22 cellular contexts compared by ENCODE assay signal in genomic region chr15:27770086-27770607, GRCh38.
DNase-seq lines count a peak whose midpoint lies in the region; ATAC-seq, FAIRE-seq and TF ChIP-seq lines count a peak whose summit lies in the region.
"Had no signal": no experiment of that assay in that cellular context is flagged by ENCODE, and none has a peak within 500 bp of the region (broad histone marks: within the 10 kb centered on the region; RNA-seq: fewer than 3 reads in every experiment).

No MANE protein-coding gene starts in this region.

- H3K9me3 ChIP-seq in K562 (replicated peaks; ENCODE audit: control insufficient read depth, insufficient read depth, low read depth, low read length) (no peaks in the 10 kb centered on the region), testis (no peaks in the 10 kb centered on the region)
- H3K9me3 ChIP-seq: A549 had no signal

- peaks cover 0 to 3% of the 10 kb centered on the region in 2 experiments; a peak in 1 of 5 replicates for H3K4me1 ChIP-seq in K562 (replicated peaks in 1 of 2; ENCODE audit: control insufficient read depth in 2 of 2, insufficient read depth in 2 of 2, low read length in 2 of 2)
- no peaks in the 10 kb centered on the region for H3K4me1 ChIP-seq in testis
- H3K4me1 ChIP-seq: A549, Caco-2 had no signal

- H3K27ac Mint-ChIP-seq in activated CD4-positive, alpha-beta T cell treated with anti-CD3 and anti-CD28 coated beads, Interleukin-2, amount 10 ng/mL, durations not matched to agents 24 days and 14 days, result no peak overlapping the region
- H3K27ac Mint-ChIP-seq in stimulated activated effector memory CD8-positive, alpha-beta T cell treated with anti-CD3 and anti-CD28 coated beads, Interleukin-12 subunit alpha, Interleukin-12 subunit beta, amount 100 ng/mL, for 72 hours, result no peak overlapping the region
- H3K27ac Mint-ChIP-seq: CD4-positive, alpha-beta T cell; HFFc6 had no signal

- no peak for FAIRE-seq in K562 (lab: Jason Lieb, UNC)
- FAIRE-seq: A549, D721Med, GM12892, GM18507, H54, HTR-8/SVneo had no signal

- H3K9me3 Mint-ChIP-seq in activated CD4-positive, alpha-beta T cell treated with anti-CD3 and anti-CD28 coated beads, Interleukin-2, amount 10 ng/mL, durations not matched to agents 24 days and 14 days, result no peaks in the 10 kb centered on the region
- peaks cover 11% of the 10 kb centered on the region for H3K9me3 Mint-ChIP-seq in stimulated activated effector memory CD8-positive, alpha-beta T cell treated with anti-CD3 and anti-CD28 coated beads, Interleukin-12 subunit alpha, Interleukin-12 subunit beta, amount 100 ng/mL, for 72 hours

- H3K79me2 ChIP-seq in K562 (ENCODE audit: control insufficient read depth, insufficient read depth, low read length), result no peaks in the 10 kb centered on the region

- no peaks in the 10 kb centered on the region for H3K36me3 ChIP-seq in K562 (ENCODE audit: control insufficient read depth, insufficient read depth, low read length)
- no peaks in the 10 kb centered on the region for H3K36me3 ChIP-seq in testis (ENCODE audit: low read depth, missing control alignments)

- no peaks in the 10 kb centered on the region for H3K36me3 Mint-ChIP-seq in activated CD4-positive, alpha-beta T cell treated with anti-CD3 and anti-CD28 coated beads, Interleukin-2, amount 10 ng/mL, durations not matched to agents 24 days and 14 days (ENCODE audit: low read depth)
- no peaks in the 10 kb centered on the region for H3K36me3 Mint-ChIP-seq in stimulated activated effector memory CD8-positive, alpha-beta T cell treated with anti-CD3 and anti-CD28 coated beads, Interleukin-12 subunit alpha, Interleukin-12 subunit beta, amount 100 ng/mL, for 72 hours

- intact Hi-C loops in activated CD4-positive, alpha-beta T cell treated with anti-CD3 and anti-CD28 coated beads, Interleukin-2, amount 10 ng/mL, durations not matched to agents 24 days and 14 days (cut with micrococcal nuclease), result no loop called here
- intact Hi-C loops in K562 (cut with micrococcal nuclease) (no loop called here), testis (cut with DNase I; ENCODE audit: low total_unique reads) (no loop called here)

- ATAC-seq in K562, result peak; percentile 67; the same call in 2 of the 3 replicates
- ATAC-seq in stimulated activated effector memory CD8-positive, alpha-beta T cell treated with anti-CD3 and anti-CD28 coated beads, Interleukin-12 subunit alpha, Interleukin-12 subunit beta, amount 100 ng/mL, for 72 hours, result no peak
- ATAC-seq: A549, HCT116 had no signal

- no peaks in the 10 kb centered on the region for H3K27me3 Mint-ChIP-seq in activated CD4-positive, alpha-beta T cell treated with anti-CD3 and anti-CD28 coated beads, Interleukin-2, amount 10 ng/mL, durations not matched to agents 24 days and 14 days
- H3K27me3 Mint-ChIP-seq: CD4-positive, alpha-beta T cell had no signal

- H3K4me1 Mint-ChIP-seq in activated CD4-positive, alpha-beta T cell treated with anti-CD3 and anti-CD28 coated beads, Interleukin-2, amount 10 ng/mL, durations not matched to agents 24 days and 14 days, result no peaks in the 10 kb centered on the region
- H3K4me1 Mint-ChIP-seq in stimulated activated effector memory CD8-positive, alpha-beta T cell treated with anti-CD3 and anti-CD28 coated beads, Interleukin-12 subunit alpha, Interleukin-12 subunit beta, amount 100 ng/mL, for 72 hours, result no peaks in the 10 kb centered on the region

- TF ChIP-seq POLR2A in K562 (conservative IDR thresholded peaks at IDR 0.05), result no peak
- no peak for TF ChIP-seq POLR2A in testis (IDR thresholded peaks at IDR 0.05)

- H3K4me3 ChIP-seq in K562, result no peak overlapping the region
- peak overlapping the region; percentile 26 to 34 for H3K4me3 ChIP-seq in testis
- H3K4me3 ChIP-seq: A549, GM23248 had no signal

- no peak overlapping the region for H2AFZ ChIP-seq in K562 (ENCODE audit: low read depth, low read length)
- H2AFZ ChIP-seq: GM23248 had no signal

- POLR2A ChIA-PET in K562 (lab: Yijun Ruan, JAX), result no interaction called here

- TF ChIP-seq EP300 in K562 (IDR thresholded peaks at IDR 0.05; ENCODE audit: low read length), result no peak

- CTCF ChIA-PET in K562 (lab: Yijun Ruan, JAX; ENCODE audit: low intra/inter-chr PET ratio), result no interaction called here

- no peak overlapping the region for H3K4me3 Mint-ChIP-seq in activated CD4-positive, alpha-beta T cell treated with anti-CD3 and anti-CD28 coated beads, Interleukin-2, amount 10 ng/mL, durations not matched to agents 24 days and 14 days
- no peak overlapping the region for H3K4me3 Mint-ChIP-seq in stimulated activated effector memory CD8-positive, alpha-beta T cell treated with anti-CD3 and anti-CD28 coated beads, Interleukin-12 subunit alpha, Interleukin-12 subunit beta, amount 100 ng/mL, for 72 hours
- H3K4me3 Mint-ChIP-seq: CD4-positive, alpha-beta T cell; HFFc6 had no signal

- no peak overlapping the region; the same call in 1 of the 2 replicates for H3K4me2 ChIP-seq in K562 (ENCODE audit: insufficient read depth, low read length)
- H3K4me2 ChIP-seq: A549 had no signal

- peak; percentile 19 for DNase-seq in activated CD4-positive, alpha-beta T cell treated with anti-CD3 and anti-CD28 coated beads, Interleukin-2, amount 10 ng/mL, durations not matched to agents 24 days and 14 days
- DNase-seq in activated CD4-positive, alpha-beta T cell treated with anti-CD3 and anti-CD28 coated beads for 1 hour, result no peak
- DNase-seq in K562 (ENCODE audit: extremely low read depth in 1 of 4, low spot score in 3 of 4) (no peak), testis (no peak), NCI-H446 (lab: John Stamatoyannopoulos, UW) (no peak)
- DNase-seq in activated effector memory CD4-positive, alpha-beta T cell treated with Interleukin-2 at 50 U/mL for 16 hours, result no peak
- no peak for DNase-seq in stimulated activated effector memory CD8-positive, alpha-beta T cell treated with anti-CD3 and anti-CD28 coated beads, Interleukin-12 subunit alpha, Interleukin-12 subunit beta, amount 100 ng/mL, for 72 hours (ENCODE audit: low spot score in 2 of 2)
- DNase-seq: AML-193; Caco-2; CD4-positive, alpha-beta T cell; GDM1; GM23248; HFFc6 had no signal

- TF ChIP-seq CTCF in K562 (IDR thresholded peaks at IDR 0.05 in 2 of 3, conservative IDR thresholded peaks at IDR 0.05 in 1 of 3; ENCODE audit: insufficient read depth in 2 of 3, low read depth in 1 of 3, low read length in 3 of 3), result no peak
- TF ChIP-seq CTCF in testis (IDR thresholded peaks at IDR 0.05), result no peak

- H4K20me1 ChIP-seq in K562 (replicated peaks; ENCODE audit: control insufficient read depth, insufficient read depth, low read length), result no peaks in the 10 kb centered on the region

- BruUV-seq in K562 (replicated peaks; lab: Mats Ljungman, UMichigan), result no TSS peak

- WGBS in K562 (ENCODE audit: insufficient coverage, low coverage, missing lambda C conversion rate), result 26% methylated on average over 16 of the region's 48 CpGs
- WGBS in testis, 2 donors, result 80 to 90% methylated on average over 14 to 48 of the region's 48 CpGs

- in situ Hi-C loops in K562 (cut with MboI), result no loop called here

- no peaks in the 10 kb centered on the region for H3K9me1 ChIP-seq in K562 (ENCODE audit: control insufficient read depth, insufficient read depth, low read length)

- no peak for TF ChIP-seq RAD21 in K562 (CRISPR knock-in tag; conservative IDR thresholded peaks at IDR 0.05 in 1 of 2, IDR thresholded peaks at IDR 0.05 in 1 of 2)

- H3K9ac ChIP-seq in K562 (ENCODE audit: insufficient read depth in 1 of 2, low read depth in 2 of 2, low read length in 2 of 2), result no peak overlapping the region
- H3K9ac ChIP-seq: GM23248 had no signal

- peaks cover 0 to 17% of the 10 kb centered on the region in 2 experiments; a peak in 2 of 5 replicates for H3K27me3 ChIP-seq in K562 (ENCODE audit: control insufficient read depth in 2 of 2, insufficient read depth in 2 of 2, low read length in 2 of 2)
- no peaks in the 10 kb centered on the region for H3K27me3 ChIP-seq in testis

- H3K27ac ChIP-seq in K562 (ENCODE audit: extremely low read depth, low read depth, low read length) (no peak overlapping the region), testis (no peak overlapping the region)
- H3K27ac ChIP-seq: 22Rv1, A549, C4-2B, GM23248 had no signal

TF ChIP-seq in K562, 482 proteins besides CTCF, POLR2A, EP300 and RAD21 (continues in another document):
- TF ChIP-seq REST (CRISPR knock-in tag; IDR thresholded peaks at IDR 0.05; ENCODE audit: low read depth), result no peak
- TF ChIP-seq VEZF1 (CRISPR knock-in tag; IDR thresholded peaks at IDR 0.05), result no peak
- TF ChIP-seq ZFPM2 (CRISPR knock-in tag; IDR thresholded peaks at IDR 0.05), result no peak
